7 cellular contexts compared by ENCODE assay signal in genomic region chr10:28176498-28176897, GRCh38.
DNase-seq lines count a peak whose midpoint lies in the region; ATAC-seq, FAIRE-seq and TF ChIP-seq lines count a peak whose summit lies in the region.
"Not testable (repeated sequence)": the region's sequence is repeated elsewhere in the genome, so short reads cannot be mapped to it uniquely, and the experiment has no call there.

No MANE protein-coding gene starts in this region.

- not testable (repeated sequence) for H3K36me3 Mint-ChIP-seq in activated CD8-positive, alpha-beta T cell treated with anti-CD3 and anti-CD28 coated beads for 36 hours (ENCODE audit: low read depth); central memory CD8-positive, alpha-beta T cell (ENCODE audit: insufficient read depth); natural killer cell

- WGBS in HepG2 (ENCODE audit: low lambda C conversion rate) = 12% methylated on average over 4 of the region's 4 CpGs
- 93 to 100% (median 100%) methylated on average over 2 to 4 of the region's 4 CpGs for WGBS in small intestine, 3 donors

- not testable (repeated sequence) for H4K20me1 ChIP-seq in HCT116 (ENCODE audit: insufficient read depth); HepG2 (ENCODE audit: insufficient read depth, low read length)

- POLR2A ChIA-PET in HCT116 (lab: Charles Lee) = interaction anchor here (0.7 to 1.5 kb wide), 3 partner anchors 56 to 256 kb away, joined by 3 to 4 read pairs (median 3); no protein-coding TSS in a partner anchor
- POLR2A ChIA-PET in activated CD8-positive, alpha-beta T cell treated with anti-CD3 and anti-CD28 coated beads for 36 hours (lab: Charles Lee); HepG2 (lab: Yijun Ruan, JAX): not testable (repeated sequence)

- peaks cover 76 to 79% of the 10 kb centered on the region in 2 experiments for H3K4me1 ChIP-seq in HCT116 (ENCODE audit: control insufficient read depth in 1 of 2, insufficient read depth in 2 of 2, low read length in 2 of 2)
- H3K4me1 ChIP-seq in HepG2 (ENCODE audit: insufficient read depth, low read length) = peaks cover 27% of the 10 kb centered on the region
- not testable (repeated sequence) for H3K4me1 ChIP-seq in small intestine (ENCODE audit: control insufficient read depth in 2 of 2, insufficient read depth in 1 of 2, low read depth in 1 of 2, low read length in 1 of 2)

- not testable (repeated sequence) for H3K27me3 ChIP-seq in HCT116 (ENCODE audit: insufficient read depth, low read length); HepG2 (ENCODE audit: control insufficient read depth in 1 of 2, insufficient read depth in 2 of 2, low read length in 2 of 2); small intestine (ENCODE audit: control insufficient read depth in 2 of 2, insufficient read depth in 2 of 2, low read length in 2 of 2)

- peaks cover 51% of the 10 kb centered on the region for H3K79me2 ChIP-seq in HCT116 (ENCODE audit: insufficient read depth, low read length)
- H3K79me2 ChIP-seq in HepG2 (ENCODE audit: insufficient read depth, low read length) = not testable (repeated sequence)

- DNase-seq in HCT116 (ENCODE audit: low read depth, low spot score); activated CD8-positive, alpha-beta T cell treated with anti-CD3 and anti-CD28 coated beads for 36 hours; central memory CD8-positive, alpha-beta T cell (ENCODE audit: low spot score in 2 of 2); natural killer cell: not testable (repeated sequence)
- DNase-seq in fibroblast of gingiva (ENCODE audit: low read depth) (peak; percentile 14), HepG2 (ENCODE audit: low spot score) (peak; percentile 36), small intestine (peak; percentile 17)

- H3K4me3 ChIP-seq in HCT116 (replicated peaks in 1 of 2; ENCODE audit: low read depth in 1 of 2, low read length in 2 of 2); HepG2 (replicated peaks in 1 of 3; ENCODE audit: insufficient read depth in 1 of 3, low read depth in 2 of 3, low read length in 3 of 3); small intestine (ENCODE audit: low read depth in 1 of 2, low read length in 2 of 2): not testable (repeated sequence)

- not testable (repeated sequence) for H2AFZ ChIP-seq in HCT116 (ENCODE audit: low read depth, low read length, poor library complexity, severe bottlenecking); HepG2 (ENCODE audit: low read length)

- ATAC-seq in HCT116; activated CD8-positive, alpha-beta T cell treated with anti-CD3 and anti-CD28 coated beads for 36 hours; central memory CD8-positive, alpha-beta T cell (replicated peaks; ENCODE audit: extremely low read depth, poor library complexity, severe bottlenecking); natural killer cell: not testable (repeated sequence)
- peak; percentile 60 for ATAC-seq in HepG2

- not testable (repeated sequence) for BruUV-seq in HCT116 (replicated peaks; lab: Mats Ljungman, UMichigan); HepG2 (replicated peaks; lab: Mats Ljungman, UMichigan)

- H3K4me3 Mint-ChIP-seq in activated CD8-positive, alpha-beta T cell treated with anti-CD3 and anti-CD28 coated beads for 36 hours; central memory CD8-positive, alpha-beta T cell; natural killer cell: not testable (repeated sequence)

- peaks cover 44% of the 10 kb centered on the region for H3K4me1 Mint-ChIP-seq in activated CD8-positive, alpha-beta T cell treated with anti-CD3 and anti-CD28 coated beads for 36 hours (ENCODE audit: low read depth)
- peaks cover 30% of the 10 kb centered on the region for H3K4me1 Mint-ChIP-seq in central memory CD8-positive, alpha-beta T cell
- peaks cover 22 to 24% of the 10 kb centered on the region in 2 donors for H3K4me1 Mint-ChIP-seq in natural killer cell

- not testable (repeated sequence) for TF ChIP-seq POLR2A in HCT116 (IDR thresholded peaks at IDR 0.05; ENCODE audit: borderline replicate concordance, extremely low read depth, insufficient read depth, insufficient read length); HepG2 (IDR thresholded peaks at IDR 0.05; ENCODE audit: insufficient read depth in 1 of 2, low read depth in 2 of 2, low read length in 2 of 2)

- TF ChIP-seq RAD21 in HCT116 (IDR thresholded peaks at IDR 0.05; ENCODE audit: low read depth); HepG2 (CRISPR knock-in tag; IDR thresholded peaks at IDR 0.05): not testable (repeated sequence)

- H3K36me3 ChIP-seq in HCT116 (ENCODE audit: control insufficient read depth in 1 of 2, insufficient read depth in 2 of 2, low read length in 2 of 2); HepG2 (replicated peaks in 1 of 2; ENCODE audit: control insufficient read depth in 1 of 2, insufficient read depth in 2 of 2, low read length in 2 of 2); small intestine (ENCODE audit: control insufficient read depth in 2 of 2, insufficient read depth in 2 of 2, low read length in 2 of 2): not testable (repeated sequence)

- TF ChIP-seq EP300 in HepG2 (IDR thresholded peaks at IDR 0.05; ENCODE audit: low read depth in 2 of 2, low read length in 2 of 2); HepG2 (CRISPR knock-in tag; IDR thresholded peaks at IDR 0.05; ENCODE audit: borderline replicate concordance): not testable (repeated sequence)

- H3K9ac ChIP-seq in HCT116 (ENCODE audit: low read length); HepG2 (ENCODE audit: insufficient read depth, low read depth, low read length): not testable (repeated sequence)

- CTCF ChIA-PET in HCT116 (lab: Charles Lee); HepG2 (lab: Yijun Ruan, JAX; ENCODE audit: low intra/inter-chr PET ratio, low total read pairs): not testable (repeated sequence)
- CTCF ChIA-PET in activated CD8-positive, alpha-beta T cell treated with anti-CD3 and anti-CD28 coated beads for 36 hours (lab: Charles Lee) = interaction anchor here (1.5 kb wide), 1 partner anchor 434 kb away, joined by 9 read pairs; no protein-coding TSS in a partner anchor

- H3K9me3 ChIP-seq in HCT116 (ENCODE audit: control insufficient read depth in 1 of 2, insufficient read depth in 1 of 2, low read depth in 1 of 2, low read length in 2 of 2); HepG2 (ENCODE audit: low read length); small intestine (ENCODE audit: control insufficient read depth, low read depth): not testable (repeated sequence)

- FAIRE-seq in HepG2 (lab: Jason Lieb, UNC); small intestine (lab: Jason Lieb, UNC): not testable (repeated sequence)

- RAD21 ChIA-PET in HCT116 (lab: Charles Lee; ENCODE audit: low non-redundant PET in 1 of 2, low total read pairs in 2 of 2, uncharacterized antibody in 2 of 2, unreplicated experiment in 2 of 2) = not testable (repeated sequence)

- not testable (repeated sequence) for H3K9me2 ChIP-seq in HCT116 (ENCODE audit: insufficient read depth)

- H3K9me3 Mint-ChIP-seq in activated CD8-positive, alpha-beta T cell treated with anti-CD3 and anti-CD28 coated beads for 36 hours; central memory CD8-positive, alpha-beta T cell; natural killer cell: not testable (repeated sequence)

- H3K27ac Mint-ChIP-seq in activated CD8-positive, alpha-beta T cell treated with anti-CD3 and anti-CD28 coated beads for 36 hours = peak overlapping the region; percentile 48
- H3K27ac Mint-ChIP-seq in central memory CD8-positive, alpha-beta T cell (ENCODE audit: low read depth) = peak overlapping the region; percentile 30
- H3K27ac Mint-ChIP-seq in natural killer cell = peak overlapping the region; percentile 24 to 44

- in situ Hi-C loops in HepG2 (cut with HindIII; ENCODE audit: extremely low pct_ligation_motif_present, low pct_unique_long_range_greater_than_20kb) = loop anchor here (5.0 kb wide), 1 partner anchor 434 kb away; no protein-coding TSS in a partner anchor

- H3K27me3 Mint-ChIP-seq in activated CD8-positive, alpha-beta T cell treated with anti-CD3 and anti-CD28 coated beads for 36 hours; central memory CD8-positive, alpha-beta T cell; natural killer cell (ENCODE audit: low read depth in 2 of 2): not testable (repeated sequence)

- intact Hi-C loops in HCT116 (cut with micrococcal nuclease) (loop anchor here (5.0 to 10.0 kb wide), 4 partner anchors 122 to 434 kb away; no protein-coding TSS in a partner anchor), HepG2 (cut with micrococcal nuclease; ENCODE audit: unreplicated experiment) (loop anchor here (5.0 kb wide), 1 partner anchor 206 kb away; no protein-coding TSS in a partner anchor), natural killer cell (cut with micrococcal nuclease) (loop anchor here (5.0 kb wide), 1 partner anchor 434 kb away; no protein-coding TSS in a partner anchor)
- intact Hi-C loops in activated CD8-positive, alpha-beta T cell treated with anti-CD3 and anti-CD28 coated beads for 36 hours (cut with micrococcal nuclease) = loop anchor here (5.0 kb wide), 3 partner anchors 164 to 614 kb away; no protein-coding TSS in a partner anchor

- not testable (repeated sequence) for TF ChIP-seq CTCF in HCT116 (IDR thresholded peaks at IDR 0.05 in 2 of 3, conservative IDR thresholded peaks at IDR 0.05 in 1 of 3; ENCODE audit: borderline replicate concordance in 1 of 3, insufficient read depth in 1 of 3, low read depth in 2 of 3, low read length in 2 of 3); activated CD8-positive, alpha-beta T cell treated with anti-CD3 and anti-CD28 coated beads for 36 hours (IDR thresholded peaks at IDR 0.05); HepG2 (CRISPR knock-in tag; IDR thresholded peaks at IDR 0.05); natural killer cell (IDR thresholded peaks at IDR 0.05)

- H3K4me2 ChIP-seq in HCT116 (ENCODE audit: low read length); HepG2 (ENCODE audit: low read depth, low read length): not testable (repeated sequence)

- H3K27ac ChIP-seq in HCT116 (ENCODE audit: low read depth, low read length) = peak overlapping the region; percentile 58
- H3K27ac ChIP-seq in HepG2 (ENCODE audit: extremely low read length, insufficient read depth, low read length); small intestine (ENCODE audit: low read depth in 1 of 2, low read length in 1 of 2): not testable (repeated sequence)

TF ChIP-seq in HCT116, 20 proteins besides CTCF, POLR2A, EP300 and RAD21:
- TF ChIP-seq CEBPB (IDR thresholded peaks at IDR 0.05; ENCODE audit: low read depth) = peak; percentile 50

TF ChIP-seq in HepG2, 621 proteins besides CTCF, POLR2A, EP300 and RAD21 (continues in another document):
- TF ChIP-seq HNF4A (CRISPR knock-in tag; IDR thresholded peaks at IDR 0.05) = peak; percentile 68
